Comparison of ENCODE assay signal across 14 cellular contexts in the genomic region with DNA sequence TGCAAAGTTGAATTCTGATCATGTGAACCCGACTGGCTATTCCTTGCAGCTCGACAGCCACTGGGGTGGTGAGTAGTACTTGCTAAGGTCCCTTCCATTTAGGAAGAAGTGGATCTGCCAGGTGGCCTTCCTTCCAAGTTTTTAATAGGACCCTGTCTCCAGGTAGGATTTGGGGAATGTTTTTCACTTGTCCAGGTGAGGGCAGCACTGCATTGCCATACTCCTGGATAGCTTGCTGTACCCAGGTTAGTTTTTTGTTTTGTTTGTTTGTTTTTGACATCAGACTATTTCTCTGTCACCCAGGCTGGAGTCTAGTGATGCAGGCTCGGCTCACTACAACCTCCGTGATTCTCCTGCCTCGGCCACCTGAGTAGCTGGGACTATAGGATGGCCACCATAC. TPM values are rescaled to one million over a fixed set of nuclear protein-coding genes. Genes with fewer than 3 reads are reported as not detected.
A peak's percentile ranks its signal among the peaks of the same experiment; 100 is the strongest.
DNase-seq lines count a peak whose midpoint lies in the region; ATAC-seq and TF ChIP-seq lines count a peak whose summit lies in the region.
"Had no signal": no experiment of that assay in that cellular context is flagged by ENCODE, and none has a peak within 500 bp of the region (broad histone marks: within the 10 kb centered on the region; RNA-seq: fewer than 3 reads in every experiment).

No MANE protein-coding gene starts in this region.

- peak; percentile 37 for TF ChIP-seq RAD21 in HCT116 (IDR thresholded peaks at IDR 0.05; ENCODE audit: low read depth)

- intact Hi-C loops in HCT116 (cut with micrococcal nuclease) (no loop called here), Panc1 (cut with micrococcal nuclease; ENCODE audit: unreplicated experiment) (no loop called here), lower lobe of right lung (cut with DNase I) (no loop called here)

- POLR2A ChIA-PET in HCT116 (lab: Charles Lee) = no interaction called here
- POLR2A ChIA-PET in Panc1 (lab: Charles Lee) = no interaction called here

- no peaks in the 10 kb centered on the region for H4K20me1 ChIP-seq in HCT116 (ENCODE audit: insufficient read depth)

- RAD21 ChIA-PET in HCT116 (lab: Charles Lee; ENCODE audit: low non-redundant PET in 1 of 2, low total read pairs in 2 of 2, uncharacterized antibody in 2 of 2, unreplicated experiment in 2 of 2) = no interaction called here

- H3K4me3 ChIP-seq in BE2C (ENCODE audit: low read depth, low read length) = no peak overlapping the region
- no peak overlapping the region for H3K4me3 ChIP-seq in HCT116 (replicated peaks in 1 of 2; ENCODE audit: low read depth in 1 of 2, low read length in 2 of 2)
- H3K4me3 ChIP-seq in Panc1 (ENCODE audit: low read depth in 2 of 2, low read length in 2 of 2) = no peak overlapping the region
- no peak overlapping the region for H3K4me3 ChIP-seq in fibroblast of pulmonary artery (replicated peaks; ENCODE audit: low read depth, low read length)
- H3K4me3 ChIP-seq in lower lobe of right lung = no peak overlapping the region
- H3K4me3 ChIP-seq: skin epidermis had no signal

- no peaks in the 10 kb centered on the region for H3K79me2 ChIP-seq in HCT116 (ENCODE audit: insufficient read depth, low read length)

- CTCF ChIA-PET in HCT116 (lab: Charles Lee) (interaction anchor here (1.1 to 1.6 kb wide), 2 partner anchors 9 to 300 kb away, joined by 3 to 5 read pairs; no protein-coding TSS in a partner anchor), Panc1 (lab: Charles Lee) (no interaction called here)

- H3K4me1 ChIP-seq in BE2C = no peaks in the 10 kb centered on the region
- H3K4me1 ChIP-seq in HCT116 (ENCODE audit: control insufficient read depth in 1 of 2, insufficient read depth in 2 of 2, low read length in 2 of 2) = no peaks in the 10 kb centered on the region
- no peaks in the 10 kb centered on the region for H3K4me1 ChIP-seq in Panc1 (ENCODE audit: control insufficient read depth, insufficient read depth, low read length)
- no peaks in the 10 kb centered on the region for H3K4me1 ChIP-seq in lower lobe of right lung

- no peaks in the 10 kb centered on the region for H3K9me3 ChIP-seq in BE2C
- no peaks in the 10 kb centered on the region for H3K9me3 ChIP-seq in HCT116 (ENCODE audit: control insufficient read depth in 1 of 2, insufficient read depth in 1 of 2, low read depth in 1 of 2, low read length in 2 of 2)
- H3K9me3 ChIP-seq in Panc1 (ENCODE audit: control insufficient read depth, insufficient read depth, low read depth, low read length) = no peaks in the 10 kb centered on the region
- H3K9me3 ChIP-seq in lower lobe of right lung = no peaks in the 10 kb centered on the region

- H3K36me3 ChIP-seq in BE2C (no peaks in the 10 kb centered on the region), HCT116 (ENCODE audit: control insufficient read depth in 1 of 2, insufficient read depth in 2 of 2, low read length in 2 of 2) (no peaks in the 10 kb centered on the region), Panc1 (ENCODE audit: control insufficient read depth, insufficient read depth, low read length) (no peaks in the 10 kb centered on the region), lower lobe of right lung (no peaks in the 10 kb centered on the region)

- BruUV-seq in HCT116 (replicated peaks; lab: Mats Ljungman, UMichigan) (no TSS peak), Panc1 (replicated peaks; lab: Mats Ljungman, UMichigan) (no TSS peak)

- in situ Hi-C loops in Panc1 (cut with HindIII; ENCODE audit: low pct_unique_long_range_greater_than_20kb, low sequenced_read_pairs) = no loop called here

- no peak overlapping the region for H3K4me2 ChIP-seq in HCT116 (ENCODE audit: low read length)

- no peak overlapping the region for H2AFZ ChIP-seq in HCT116 (ENCODE audit: low read depth, low read length, poor library complexity, severe bottlenecking)

- H3K27ac ChIP-seq in HCT116 (ENCODE audit: low read depth, low read length) = no peak overlapping the region
- no peak overlapping the region for H3K27ac ChIP-seq in Panc1 (ENCODE audit: low read length)
- H3K27ac ChIP-seq in lower lobe of right lung = no peak overlapping the region
- H3K27ac ChIP-seq: skin epidermis had no signal

- H3K9ac ChIP-seq in HCT116 (ENCODE audit: low read length) = no peak overlapping the region

- no peak for DNase-seq in BE2C
- DNase-seq in HCT116 (ENCODE audit: low read depth, low spot score) = peak; percentile 7
- DNase-seq in Panc1 (ENCODE audit: low read depth, low spot score) = no peak
- DNase-seq in fibroblast of pulmonary artery (ENCODE audit: low read depth) = no peak
- no peak for DNase-seq in GM20000 (ENCODE audit: low spot score)
- no peak for DNase-seq in lower lobe of right lung
- DNase-seq in 8988T = no peak
- DNase-seq: activated CD4-positive, alpha-beta T cell treated with anti-CD3 and anti-CD28 coated beads, Interleukin-2, amount 50 U/mL, for 1 hour; C1 segment of cervical spinal cord; kidney glomerular epithelial cell had no signal

- peak; percentile 29; the same call in 1 of the 2 replicates for TF ChIP-seq CTCF in BE2C (IDR thresholded peaks at IDR 0.05; ENCODE audit: low read depth, low read length)
- peak; percentile 31 to 49 (median 45); a peak in 5 of 6 replicates for TF ChIP-seq CTCF in HCT116 (IDR thresholded peaks at IDR 0.05 in 2 of 3, conservative IDR thresholded peaks at IDR 0.05 in 1 of 3; ENCODE audit: borderline replicate concordance in 1 of 3, insufficient read depth in 1 of 3, low read depth in 2 of 3, low read length in 2 of 3)
- peak; percentile 69 for TF ChIP-seq CTCF in Panc1 (IDR thresholded peaks at IDR 0.05)
- peak; percentile 11 for TF ChIP-seq CTCF in fibroblast of pulmonary artery (IDR thresholded peaks at IDR 0.05; ENCODE audit: low read length, missing control alignments)
- no peak for TF ChIP-seq CTCF in GM20000 (IDR thresholded peaks at IDR 0.05; ENCODE audit: extremely low read depth, missing control alignments)
- no peak for TF ChIP-seq CTCF in lower lobe of right lung (IDR thresholded peaks at IDR 0.05)

- no peak for TF ChIP-seq POLR2A in HCT116 (IDR thresholded peaks at IDR 0.05; ENCODE audit: borderline replicate concordance, extremely low read depth, insufficient read depth, insufficient read length)

- ATAC-seq in HCT116 = peak; percentile 70
- ATAC-seq in Panc1 = no peak
- ATAC-seq in HG02970 (IDR thresholded peaks at IDR 0.05; ENCODE audit: low FRiP score, unreplicated experiment) = no peak
- ATAC-seq in lower lobe of right lung = no peak
- ATAC-seq: natural killer cell treated with Interleukin-12 subunit alpha and Interleukin-12 subunit beta and Interleukin-15 and Interleukin-18, amount 100 ng/mL, for 72 hours had no signal

- no peaks in the 10 kb centered on the region for H3K27me3 ChIP-seq in BE2C
- H3K27me3 ChIP-seq in HCT116 (ENCODE audit: insufficient read depth, low read length) = no peaks in the 10 kb centered on the region
- 0 out of 2 replicates have a peak, but pooled peaks cover 2% of the 10 kb centered on the region for H3K27me3 ChIP-seq in Panc1 (ENCODE audit: control insufficient read depth, insufficient read depth, low read length)
- H3K27me3 ChIP-seq in lower lobe of right lung (ENCODE audit: low read depth) = no peaks in the 10 kb centered on the region

- no peaks in the 10 kb centered on the region for H3K9me2 ChIP-seq in HCT116 (ENCODE audit: insufficient read depth)

TF ChIP-seq in HCT116, 20 proteins besides CTCF, POLR2A, EP300 and RAD21 (continues in another document):
- TF ChIP-seq YY1 (IDR thresholded peaks at IDR 0.05; ENCODE audit: extremely low read depth, insufficient replicate concordance, low read depth, low read length) = no peak
- TF ChIP-seq FOSL1 (IDR thresholded peaks at IDR 0.05; ENCODE audit: low read depth) = no peak
- no peak for TF ChIP-seq TCF7L2 (IDR thresholded peaks at IDR 0.05; ENCODE audit: borderline replicate concordance, extremely low read depth, insufficient read depth, insufficient read length)
- TF ChIP-seq POLR2AphosphoS5 (IDR thresholded peaks at IDR 0.05; ENCODE audit: low read depth, low read length) = no peak
- TF ChIP-seq SIN3A (IDR thresholded peaks at IDR 0.05; ENCODE audit: low read depth) = no peak
- TF ChIP-seq, protein P1, sequence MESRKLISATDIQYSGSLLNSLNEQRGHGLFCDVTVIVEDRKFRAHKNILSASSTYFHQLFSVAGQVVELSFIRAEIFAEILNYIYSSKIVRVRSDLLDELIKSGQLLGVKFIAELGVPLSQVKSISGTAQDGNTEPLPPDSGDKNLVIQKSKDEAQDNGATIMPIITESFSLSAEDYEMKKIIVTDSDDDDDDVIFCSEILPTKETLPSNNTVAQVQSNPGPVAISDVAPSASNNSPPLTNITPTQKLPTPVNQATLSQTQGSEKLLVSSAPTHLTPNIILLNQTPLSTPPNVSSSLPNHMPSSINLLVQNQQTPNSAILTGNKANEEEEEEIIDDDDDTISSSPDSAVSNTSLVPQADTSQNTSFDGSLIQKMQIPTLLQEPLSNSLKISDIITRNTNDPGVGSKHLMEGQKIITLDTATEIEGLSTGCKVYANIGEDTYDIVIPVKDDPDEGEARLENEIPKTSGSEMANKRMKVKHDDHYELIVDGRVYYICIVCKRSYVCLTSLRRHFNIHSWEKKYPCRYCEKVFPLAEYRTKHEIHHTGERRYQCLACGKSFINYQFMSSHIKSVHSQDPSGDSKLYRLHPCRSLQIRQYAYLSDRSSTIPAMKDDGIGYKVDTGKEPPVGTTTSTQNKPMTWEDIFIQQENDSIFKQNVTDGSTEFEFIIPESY (IDR thresholded peaks at IDR 0.05; ENCODE audit: extremely low read depth, insufficient replicate concordance, low read length) = no peak
- no peak for TF ChIP-seq JUND (IDR thresholded peaks at IDR 0.05)
- no peak for TF ChIP-seq EGR1 (IDR thresholded peaks at IDR 0.05; ENCODE audit: low read depth)

RNA-seq across cellular contexts. Expression of a gene that starts 29.8 kb away (rescaled TPM):
- not detected for polyA plus RNA-seq in BE2C (2012; ENCODE audit: insufficient read depth, insufficient read length, low read depth)
- total RNA-seq in HCT116 (2021; ENCODE audit: unreplicated experiment) (not detected), Panc1 (2021; ENCODE audit: unreplicated experiment) (not detected), lower lobe of right lung (not detected)
- not detected in 2 replicates for polyA plus RNA-seq in HCT116 (2012)
- not detected for polyA plus RNA-seq in Panc1 (2012; ENCODE audit: insufficient read length)
- total RNA-seq: natural killer cell treated with Interleukin-12 subunit alpha and Interleukin-12 subunit beta and Interleukin-15 and Interleukin-18, amount 100 ng/mL, for 72 hours; urinary bladder had no signal
- polyA plus RNA-seq: urinary bladder had no signal

RNA-seq across cellular contexts. Expression of a gene that starts 30.1 kb away (rescaled TPM):
- not detected for polyA plus RNA-seq in BE2C (2012; ENCODE audit: insufficient read depth, insufficient read length, low read depth)
- total RNA-seq in HCT116 (2021; ENCODE audit: unreplicated experiment) (not detected), Panc1 (2021; ENCODE audit: unreplicated experiment) (not detected), lower lobe of right lung (not detected)
- polyA plus RNA-seq in HCT116 (2012) = not detected in 2 replicates
- polyA plus RNA-seq in Panc1 (2012; ENCODE audit: insufficient read length) = not detected
- total RNA-seq: natural killer cell treated with Interleukin-12 subunit alpha and Interleukin-12 subunit beta and Interleukin-15 and Interleukin-18, amount 100 ng/mL, for 72 hours; urinary bladder had no signal
- polyA plus RNA-seq: urinary bladder had no signal

RNA-seq across cellular contexts. Expression of a gene that starts 50.4 kb away (rescaled TPM):
- 18.8 TPM for polyA plus RNA-seq in BE2C (2012; ENCODE audit: insufficient read depth, insufficient read length, low read depth)
- 23.2 TPM for total RNA-seq in HCT116 (2021; ENCODE audit: unreplicated experiment)
- polyA plus RNA-seq in HCT116 (2012) = 6.3 and 9.3 TPM in 2 replicates
- 31.4 TPM for total RNA-seq in Panc1 (2021; ENCODE audit: unreplicated experiment)
- 10.8 TPM for polyA plus RNA-seq in Panc1 (2012; ENCODE audit: insufficient read length)
- 28.7 TPM for total RNA-seq in lower lobe of right lung

RNA-seq across cellular contexts. Expression of a gene that starts 51.7 kb away (rescaled TPM):
- not detected for polyA plus RNA-seq in BE2C (2012; ENCODE audit: insufficient read depth, insufficient read length, low read depth)
- total RNA-seq in HCT116 (2021; ENCODE audit: unreplicated experiment) (not detected), Panc1 (2021; ENCODE audit: unreplicated experiment) (not detected), lower lobe of right lung (not detected)
- not detected in 2 replicates for polyA plus RNA-seq in HCT116 (2012)
- not detected for polyA plus RNA-seq in Panc1 (2012; ENCODE audit: insufficient read length)
- total RNA-seq: natural killer cell treated with Interleukin-12 subunit alpha and Interleukin-12 subunit beta and Interleukin-15 and Interleukin-18, amount 100 ng/mL, for 72 hours; urinary bladder had no signal
- polyA plus RNA-seq: urinary bladder had no signal

Comparison
In these comparisons a context has a peak if more than half of its experiments do, and no peak if none do; other contexts are left out.
1. CTCF ChIP-seq: peak in BE2C (single experiment), HCT116 (3 of 3), Panc1 (single experiment) and fibroblast of pulmonary artery (single experiment); none in GM20000 (single experiment) and lower lobe of right lung (single experiment).